In the genomic region with DNA sequence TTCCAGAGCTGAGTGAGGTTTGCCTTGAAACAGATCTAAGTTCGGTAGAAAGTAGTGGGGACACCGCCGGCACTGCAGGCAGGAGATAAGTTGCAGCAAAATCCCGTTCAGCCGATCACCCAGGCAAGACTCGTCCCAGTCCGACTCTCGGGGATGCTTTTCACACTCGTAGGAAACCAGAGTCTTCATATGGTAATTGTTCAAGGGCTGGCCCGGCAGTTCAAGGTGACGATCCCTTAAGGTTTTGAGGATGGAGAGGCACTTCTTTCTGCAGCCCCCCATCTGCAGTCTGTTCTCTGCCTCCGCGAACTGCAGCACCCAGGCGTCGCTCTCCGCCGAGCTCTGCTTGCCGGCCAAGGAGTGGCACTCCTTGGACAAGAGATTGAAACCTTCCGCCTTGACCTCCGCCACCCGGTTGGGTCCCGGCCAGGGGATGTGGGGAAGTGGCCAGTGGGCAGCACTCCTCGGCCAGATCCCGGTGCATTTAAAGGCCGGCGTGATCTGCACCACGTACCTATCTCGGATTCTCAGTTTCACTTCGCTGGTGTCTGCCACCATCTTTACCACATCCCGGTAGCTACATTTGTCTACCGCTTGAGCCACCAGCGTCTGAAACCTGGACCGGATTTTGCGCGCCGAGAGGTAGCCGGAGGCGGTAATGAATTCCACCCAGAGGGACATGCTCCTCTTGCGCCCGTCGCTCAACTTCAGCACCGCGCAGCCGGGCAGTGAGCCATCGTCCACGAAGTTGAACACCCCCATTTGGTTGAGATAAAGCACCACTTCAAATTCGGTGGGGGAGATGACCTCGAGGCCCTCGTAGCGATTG, we compare ENCODE assay signal across 9 cellular contexts. TPM values are rescaled to one million over a fixed set of nuclear protein-coding genes. Genes with fewer than 3 reads are reported as not detected.
A peak's percentile ranks its signal among the peaks of the same experiment; 100 is the strongest.
DNase-seq lines count a peak whose midpoint lies in the region; ATAC-seq and TF ChIP-seq lines count a peak whose summit lies in the region.
"Had no signal": no experiment of that assay in that cellular context is flagged by ENCODE, and none has a peak within 500 bp of the region (broad histone marks: within the 10 kb centered on the region; RNA-seq: fewer than 3 reads in every experiment).

No MANE protein-coding gene starts in this region.

- H2AFZ ChIP-seq in OCI-LY3 (ENCODE audit: low read depth, low read length): peak overlapping the region; percentile 73

- 22% methylated on average over 50 of the region's 50 CpGs for WGBS in aorta, 2 donors

- no peak for TF ChIP-seq CTCF in OCI-LY3 (IDR thresholded peaks at IDR 0.05; ENCODE audit: low read depth, low read length)

- intact Hi-C loops in aorta (cut with DNase I): no loop called here

- DNase-seq in erythroblast (lab: John Stamatoyannopoulos, UW): peak; percentile 14 to 21
- DNase-seq in aorta: peak; percentile 46 to 76
- DNase-seq in NCI-H345 (lab: John Stamatoyannopoulos, UW): no peak
- DNase-seq in stimulated activated CD4-positive, alpha-beta T cell treated with anti-CD3 and anti-CD28 coated beads, Interleukin-4, amount 100 ng/mL, for 24 hours: no peak
- no peak for DNase-seq in central memory CD4-positive, alpha-beta T cell

- H3K9me3 ChIP-seq in OCI-LY3 (ENCODE audit: insufficient read depth, low read length): no peaks in the 10 kb centered on the region
- no peaks in the 10 kb centered on the region for H3K9me3 ChIP-seq in mucosa of rectum (ENCODE audit: control insufficient read depth in 2 of 2, low read length in 2 of 2)
- H3K9me3 ChIP-seq in aorta (ENCODE audit: control insufficient read depth, low read length): no peaks in the 10 kb centered on the region

- ATAC-seq in aorta (ENCODE audit: low FRiP score): peak; percentile 12

- 0 out of 2 replicates have a peak, but pooled peaks cover 3% of the 10 kb centered on the region for H3K27me3 ChIP-seq in OCI-LY3 (ENCODE audit: low read depth, low read length)
- peaks cover 27 to 47% of the 10 kb centered on the region in 2 donors for H3K27me3 ChIP-seq in mucosa of rectum (ENCODE audit: control insufficient read depth in 2 of 2, insufficient read depth in 2 of 2, low read length in 2 of 2)
- no peaks in the 10 kb centered on the region for H3K27me3 ChIP-seq in aorta (ENCODE audit: control insufficient read depth in 1 of 2, insufficient read depth in 2 of 2, low read length in 1 of 2)

- no peaks in the 10 kb centered on the region for H3K36me3 ChIP-seq in OCI-LY3 (replicated peaks; ENCODE audit: low read depth, low read length)
- H3K36me3 ChIP-seq in mucosa of rectum (ENCODE audit: control insufficient read depth in 2 of 2, insufficient read depth in 2 of 2, low read length in 2 of 2): no peaks in the 10 kb centered on the region
- no peaks in the 10 kb centered on the region for H3K36me3 ChIP-seq in aorta (ENCODE audit: control insufficient read depth in 1 of 2, insufficient read depth in 2 of 2, low read length in 1 of 2)

- H3K27ac ChIP-seq in OCI-LY3 (ENCODE audit: low read length) (no peak overlapping the region), mucosa of rectum (ENCODE audit: low read depth in 2 of 2, low read length in 2 of 2) (peak overlapping the region in 1 of 2 donors; percentile 1), aorta (ENCODE audit: low read depth in 1 of 2, low read length in 2 of 2) (peak overlapping the region in 1 of 2 donors; percentile 0)

- H3K79me2 ChIP-seq in OCI-LY3 (ENCODE audit: low read length): no peaks in the 10 kb centered on the region

- peak overlapping the region; percentile 81 for H3K4me2 ChIP-seq in OCI-LY3 (ENCODE audit: low read length)

- H4K20me1 ChIP-seq in OCI-LY3 (ENCODE audit: insufficient read depth, low read length): no peaks in the 10 kb centered on the region

- H3K9ac ChIP-seq in OCI-LY3 (ENCODE audit: low read length) (peak overlapping the region; percentile 58), mucosa of rectum (ENCODE audit: low read depth in 1 of 2, low read length in 2 of 2) (peak overlapping the region; percentile 8 to 56)

- H3K4me1 ChIP-seq in OCI-LY3 (ENCODE audit: low read length) (peaks cover 13% of the 10 kb centered on the region), mucosa of rectum (ENCODE audit: control insufficient read depth in 2 of 2, insufficient read depth in 2 of 2, low read length in 2 of 2) (peaks cover 0 to 4% of the 10 kb centered on the region in 2 donors), aorta (ENCODE audit: control insufficient read depth in 1 of 2, insufficient read depth in 2 of 2, low read length in 2 of 2) (no peaks in the 10 kb centered on the region)

- no peak for TF ChIP-seq POLR2A in erythroblast (IDR thresholded peaks at IDR 0.05; ENCODE audit: low read length)

- peak overlapping the region; percentile 38 for H3K4me3 ChIP-seq in GM08714 (ENCODE audit: low read length)
- peak overlapping the region; percentile 78 for H3K4me3 ChIP-seq in OCI-LY3 (ENCODE audit: low read length)
- peak overlapping the region; percentile 57 to 71 for H3K4me3 ChIP-seq in mucosa of rectum (ENCODE audit: low read length in 2 of 2)
- peak overlapping the region in 1 of 2 donors; percentile 6 for H3K4me3 ChIP-seq in aorta (ENCODE audit: low read length in 2 of 2)

RNA-seq across cellular contexts. Expression of gene MAB21L1, which starts 1.1 kb away (rescaled TPM):
- total RNA-seq in aorta: under 1 TPM; 0.32 to 0.36 TPM
- polyA plus RNA-seq in aorta: under 1 TPM in 1 of 2 donors, not detected in 1; 0.38 TPM
- total RNA-seq: NCI-H460 had no signal

Comparison
In these comparisons a context has a peak if more than half of its experiments do, and no peak if none do; other contexts are left out.
1. DNase-seq: peak in erythroblast (2 of 2) and aorta (2 of 2); none in NCI-H345 (single experiment), stimulated activated CD4-positive, alpha-beta T cell treated with anti-CD3 and anti-CD28 coated beads, Interleukin-4, amount 100 ng/mL, for 24 hours (single experiment) and central memory CD4-positive, alpha-beta T cell (single experiment).